8 cellular contexts compared by ENCODE assay signal in the genomic region with DNA sequence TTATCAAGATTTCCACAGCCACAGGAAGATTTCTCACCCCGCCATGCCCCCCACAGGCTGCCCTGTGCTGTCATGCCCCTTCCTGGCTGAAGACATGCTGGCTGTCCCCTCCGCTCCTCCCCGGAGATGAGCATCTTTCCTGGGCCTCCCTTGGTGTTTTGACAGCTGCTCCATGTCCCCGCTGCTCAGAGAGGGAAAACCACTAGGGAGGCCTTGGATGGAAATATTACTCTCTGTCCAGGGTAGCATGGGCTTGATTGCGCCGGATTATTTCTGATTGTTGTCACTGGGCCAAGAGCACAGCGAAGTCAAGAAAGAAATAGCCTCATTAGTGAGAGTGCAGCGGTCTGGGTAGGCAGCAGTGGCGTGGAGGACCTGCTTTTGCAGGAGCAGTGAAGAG.
DNase-seq lines count a peak whose midpoint lies in the region; ATAC-seq, FAIRE-seq and TF ChIP-seq lines count a peak whose summit lies in the region.
"Not testable (repeated sequence)": the region's sequence is repeated elsewhere in the genome, so short reads cannot be mapped to it uniquely, and the experiment has no call there.

No MANE protein-coding gene starts in this region.

- not testable (repeated sequence) for H3K9ac ChIP-seq in kidney (ENCODE audit: low read length in 2 of 2)

- H3K4me3 ChIP-seq in kidney (ENCODE audit: low read length in 2 of 2), result not testable (repeated sequence)

- FAIRE-seq in kidney (lab: Jason Lieb, UNC), result not testable (repeated sequence)

- ATAC-seq in Right ventricle myocardium superior (ENCODE audit: poor library complexity) (peak; percentile 53), left cardiac atrium (peak; percentile 53 to 63), sciatic nerve (peak; percentile 67)

- not testable (repeated sequence) for H3K27ac ChIP-seq in kidney (ENCODE audit: low read depth in 2 of 2, low read length in 2 of 2)

- H3K9me3 ChIP-seq in kidney (ENCODE audit: control insufficient read depth in 1 of 2, low read length in 2 of 2), result not testable (repeated sequence)

- DNase-seq in G401 (ENCODE audit: low spot score) (peak; percentile 55), SHP77 treated with DMSO at 0.1 percent for 48 hours (lab: John Stamatoyannopoulos, UW) (peak; percentile 75), cerebellum (ENCODE audit: low spot score) (peak; percentile 4), Right ventricle myocardium superior (peak; percentile 42), kidney (peak; percentile 46), myocyte (ENCODE audit: low read depth) (peak; percentile 31)
- DNase-seq in left cardiac atrium; sciatic nerve (ENCODE audit: low spot score): not testable (repeated sequence)

- in situ Hi-C loops in G401 (cut with HindIII; ENCODE audit: low sequenced_read_pairs), result not testable (repeated sequence)

- not testable (repeated sequence) for H3K4me1 ChIP-seq in kidney (ENCODE audit: control insufficient read depth in 1 of 2, insufficient read depth in 1 of 2, low read depth in 1 of 2, low read length in 2 of 2)

- not testable (repeated sequence) for H3K36me3 ChIP-seq in kidney (ENCODE audit: control insufficient read depth in 1 of 2, insufficient read depth in 2 of 2, low read length in 2 of 2)

- intact Hi-C loops in Right ventricle myocardium superior (cut with DNase I); left cardiac atrium (cut with DNase I); kidney (cut with DNase I); sciatic nerve (cut with DNase I): not testable (repeated sequence)

- not testable (repeated sequence) for TF ChIP-seq CTCF in kidney (IDR thresholded peaks at IDR 0.05; ENCODE audit: borderline replicate concordance, extremely low read depth, insufficient read depth)
